In genomic region chr7:92695308-92696261, GRCh38 we compare ENCODE assay signal across 8 cellular contexts.
A peak's percentile ranks its signal among the peaks of the same experiment; 100 is the strongest.
DNase-seq lines count a peak whose midpoint lies in the region; ATAC-seq lines count a peak whose summit lies in the region.

No MANE protein-coding gene starts in this region.

- ATAC-seq in HG02610 (IDR thresholded peaks at IDR 0.05; ENCODE audit: unreplicated experiment) (peak; percentile 42), GM18873 (IDR thresholded peaks at IDR 0.05; ENCODE audit: low FRiP score, unreplicated experiment) (no peak), GM19452 (IDR thresholded peaks at IDR 0.05; ENCODE audit: unreplicated experiment) (no peak), esophagus mucosa (no peak)

- peaks cover 67% of the 10 kb centered on the region for H3K4me1 Mint-ChIP-seq in activated T-helper 1 cell treated with anti-CD3 and anti-CD28 coated beads, Interleukin-12 subunit alpha, Interleukin-12 subunit beta, Interleukin-2, Interleukin-4 antibody, amounts not matched to agents 30 ng/mL and 10 ng/mL and 1 ng/mL, durations not matched to agents 14 hours and 24 hours and 36 hours (ENCODE audit: low read depth)

- peaks cover 5% of the 10 kb centered on the region for H3K9me3 Mint-ChIP-seq in activated T-helper 1 cell treated with anti-CD3 and anti-CD28 coated beads, Interleukin-12 subunit alpha, Interleukin-12 subunit beta, Interleukin-2, Interleukin-4 antibody, amounts not matched to agents 30 ng/mL and 10 ng/mL and 1 ng/mL, durations not matched to agents 14 hours and 24 hours and 36 hours

- H3K27ac Mint-ChIP-seq in activated T-helper 1 cell treated with anti-CD3 and anti-CD28 coated beads, Interleukin-12 subunit alpha, Interleukin-12 subunit beta, Interleukin-2, Interleukin-4 antibody, amounts not matched to agents 30 ng/mL and 10 ng/mL and 1 ng/mL, durations not matched to agents 14 hours and 24 hours and 36 hours: peak overlapping the region; percentile 50

- no peaks in the 10 kb centered on the region for H3K27me3 Mint-ChIP-seq in activated T-helper 1 cell treated with anti-CD3 and anti-CD28 coated beads, Interleukin-12 subunit alpha, Interleukin-12 subunit beta, Interleukin-2, Interleukin-4 antibody, amounts not matched to agents 30 ng/mL and 10 ng/mL and 1 ng/mL, durations not matched to agents 14 hours and 24 hours and 36 hours (ENCODE audit: insufficient read depth)

- DNase-seq in AG20443 (ENCODE audit: low spot score) (peak; percentile 66), glomerular endothelial cell (ENCODE audit: extremely low read depth, low read depth, low spot score) (peak; percentile 18), non-pigmented ciliary epithelial cell (ENCODE audit: low read depth) (peak; percentile 67)
- DNase-seq in activated T-helper 1 cell treated with anti-CD3 and anti-CD28 coated beads, Interleukin-12 subunit alpha, Interleukin-12 subunit beta, Interleukin-2, Interleukin-4 antibody, amounts not matched to agents 30 ng/mL and 10 ng/mL and 1 ng/mL, durations not matched to agents 14 hours and 24 hours and 36 hours (ENCODE audit: low spot score): no peak

- H3K4me3 Mint-ChIP-seq in activated T-helper 1 cell treated with anti-CD3 and anti-CD28 coated beads, Interleukin-12 subunit alpha, Interleukin-12 subunit beta, Interleukin-2, Interleukin-4 antibody, amounts not matched to agents 30 ng/mL and 10 ng/mL and 1 ng/mL, durations not matched to agents 14 hours and 24 hours and 36 hours: peak overlapping the region; percentile 67

- intact Hi-C loops in activated T-helper 1 cell treated with anti-CD3 and anti-CD28 coated beads, Interleukin-12 subunit alpha, Interleukin-12 subunit beta, Interleukin-2, Interleukin-4 antibody, amounts not matched to agents 30 ng/mL and 10 ng/mL and 1 ng/mL, durations not matched to agents 14 hours and 24 hours and 36 hours (cut with micrococcal nuclease): no loop called here

- H3K36me3 Mint-ChIP-seq in activated T-helper 1 cell treated with anti-CD3 and anti-CD28 coated beads, Interleukin-12 subunit alpha, Interleukin-12 subunit beta, Interleukin-2, Interleukin-4 antibody, amounts not matched to agents 30 ng/mL and 10 ng/mL and 1 ng/mL, durations not matched to agents 14 hours and 24 hours and 36 hours (ENCODE audit: low read depth): peaks cover 35% of the 10 kb centered on the region
